ENCODE assay signal across 2 cellular contexts in the genomic region with DNA sequence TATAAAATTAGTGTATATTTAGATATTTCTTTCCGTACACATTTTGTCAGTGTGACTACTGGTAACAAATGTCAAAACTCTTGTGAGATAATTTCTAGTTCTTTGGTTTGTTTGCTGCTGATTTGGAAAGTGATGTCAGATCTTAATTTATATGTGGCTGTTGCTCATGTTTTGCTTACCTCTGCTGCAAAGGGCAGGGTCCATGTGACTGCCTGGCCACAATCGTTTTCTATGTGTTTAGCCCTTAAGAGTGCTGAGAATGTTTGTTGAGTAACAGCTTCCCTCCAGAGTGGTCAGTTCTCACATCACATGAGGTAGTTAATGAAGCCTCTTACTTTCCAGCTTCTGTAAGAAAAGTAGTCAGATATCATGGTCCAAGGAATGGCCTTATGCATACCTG.
A peak's percentile ranks its signal among the peaks of the same experiment; 100 is the strongest.
TF ChIP-seq lines count a peak whose summit lies in the region.

No MANE protein-coding gene starts in this region.

TF ChIP-seq in GM12878, 131 proteins besides CTCF, POLR2A, EP300 and RAD21 (continued from another document):
- TF ChIP-seq, protein P1, sequence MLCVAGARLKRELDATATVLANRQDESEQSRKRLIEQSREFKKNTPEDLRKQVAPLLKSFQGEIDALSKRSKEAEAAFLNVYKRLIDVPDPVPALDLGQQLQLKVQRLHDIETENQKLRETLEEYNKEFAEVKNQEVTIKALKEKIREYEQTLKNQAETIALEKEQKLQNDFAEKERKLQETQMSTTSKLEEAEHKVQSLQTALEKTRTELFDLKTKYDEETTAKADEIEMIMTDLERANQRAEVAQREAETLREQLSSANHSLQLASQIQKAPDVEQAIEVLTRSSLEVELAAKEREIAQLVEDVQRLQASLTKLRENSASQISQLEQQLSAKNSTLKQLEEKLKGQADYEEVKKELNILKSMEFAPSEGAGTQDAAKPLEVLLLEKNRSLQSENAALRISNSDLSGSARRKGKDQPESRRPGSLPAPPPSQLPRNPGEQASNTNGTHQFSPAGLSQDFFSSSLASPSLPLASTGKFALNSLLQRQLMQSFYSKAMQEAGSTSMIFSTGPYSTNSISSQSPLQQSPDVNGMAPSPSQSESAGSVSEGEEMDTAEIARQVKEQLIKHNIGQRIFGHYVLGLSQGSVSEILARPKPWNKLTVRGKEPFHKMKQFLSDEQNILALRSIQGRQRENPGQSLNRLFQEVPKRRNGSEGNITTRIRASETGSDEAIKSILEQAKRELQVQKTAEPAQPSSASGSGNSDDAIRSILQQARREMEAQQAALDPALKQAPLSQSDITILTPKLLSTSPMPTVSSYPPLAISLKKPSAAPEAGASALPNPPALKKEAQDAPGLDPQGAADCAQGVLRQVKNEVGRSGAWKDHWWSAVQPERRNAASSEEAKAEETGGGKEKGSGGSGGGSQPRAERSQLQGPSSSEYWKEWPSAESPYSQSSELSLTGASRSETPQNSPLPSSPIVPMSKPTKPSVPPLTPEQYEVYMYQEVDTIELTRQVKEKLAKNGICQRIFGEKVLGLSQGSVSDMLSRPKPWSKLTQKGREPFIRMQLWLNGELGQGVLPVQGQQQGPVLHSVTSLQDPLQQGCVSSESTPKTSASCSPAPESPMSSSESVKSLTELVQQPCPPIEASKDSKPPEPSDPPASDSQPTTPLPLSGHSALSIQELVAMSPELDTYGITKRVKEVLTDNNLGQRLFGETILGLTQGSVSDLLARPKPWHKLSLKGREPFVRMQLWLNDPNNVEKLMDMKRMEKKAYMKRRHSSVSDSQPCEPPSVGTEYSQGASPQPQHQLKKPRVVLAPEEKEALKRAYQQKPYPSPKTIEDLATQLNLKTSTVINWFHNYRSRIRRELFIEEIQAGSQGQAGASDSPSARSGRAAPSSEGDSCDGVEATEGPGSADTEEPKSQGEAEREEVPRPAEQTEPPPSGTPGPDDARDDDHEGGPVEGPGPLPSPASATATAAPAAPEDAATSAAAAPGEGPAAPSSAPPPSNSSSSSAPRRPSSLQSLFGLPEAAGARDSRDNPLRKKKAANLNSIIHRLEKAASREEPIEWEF (IDR thresholded peaks at IDR 0.05; ENCODE audit: insufficient replicate concordance, low read depth, low read length) = no peak
- no peak for TF ChIP-seq SREBF1 (IDR thresholded peaks at IDR 0.05; ENCODE audit: low read length)
- no peak for TF ChIP-seq BACH1 (IDR thresholded peaks at IDR 0.05; ENCODE audit: borderline replicate concordance)
- TF ChIP-seq HDGF (IDR thresholded peaks at IDR 0.05) = no peak
- no peak for TF ChIP-seq EZH2 (IDR thresholded peaks at IDR 0.05; ENCODE audit: borderline replicate concordance, control insufficient read depth, low read depth, low read length)
- no peak for TF ChIP-seq E2F8 (IDR thresholded peaks at IDR 0.05; ENCODE audit: low read depth, partially characterized antibody)
- no peak for TF ChIP-seq DPF2 (IDR thresholded peaks at IDR 0.05)
- TF ChIP-seq BCL11A (IDR thresholded peaks at IDR 0.05; ENCODE audit: low read depth, low read length) = no peak
- TF ChIP-seq, protein P2, sequence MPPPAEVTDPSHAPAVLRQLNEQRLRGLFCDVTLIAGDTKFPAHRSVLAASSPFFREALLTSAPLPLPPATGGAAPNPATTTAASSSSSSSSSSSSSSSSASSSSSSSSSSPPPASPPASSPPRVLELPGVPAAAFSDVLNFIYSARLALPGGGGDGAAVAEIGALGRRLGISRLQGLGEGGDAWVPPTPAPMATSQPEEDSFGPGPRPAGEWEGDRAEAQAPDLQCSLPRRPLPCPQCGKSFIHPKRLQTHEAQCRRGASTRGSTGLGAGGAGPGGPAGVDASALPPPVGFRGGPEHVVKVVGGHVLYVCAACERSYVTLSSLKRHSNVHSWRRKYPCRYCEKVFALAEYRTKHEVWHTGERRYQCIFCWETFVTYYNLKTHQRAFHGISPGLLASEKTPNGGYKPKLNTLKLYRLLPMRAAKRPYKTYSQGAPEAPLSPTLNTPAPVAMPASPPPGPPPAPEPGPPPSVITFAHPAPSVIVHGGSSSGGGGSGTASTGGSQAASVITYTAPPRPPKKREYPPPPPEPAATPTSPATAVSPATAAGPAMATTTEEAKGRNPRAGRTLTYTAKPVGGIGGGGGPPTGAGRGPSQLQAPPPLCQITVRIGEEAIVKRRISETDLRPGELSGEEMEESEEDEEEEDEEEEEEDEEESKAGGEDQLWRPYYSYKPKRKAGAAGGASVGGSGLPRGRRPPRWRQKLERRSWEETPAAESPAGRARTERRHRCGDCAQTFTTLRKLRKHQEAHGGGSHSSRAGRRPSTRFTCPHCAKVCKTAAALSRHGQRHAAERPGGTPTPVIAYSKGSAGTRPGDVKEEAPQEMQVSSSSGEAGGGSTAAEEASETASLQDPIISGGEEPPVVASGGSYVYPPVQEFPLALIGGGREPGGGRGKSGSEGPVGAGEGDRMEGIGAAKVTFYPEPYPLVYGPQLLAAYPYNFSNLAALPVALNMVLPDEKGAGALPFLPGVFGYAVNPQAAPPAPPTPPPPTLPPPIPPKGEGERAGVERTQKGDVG (CRISPR knock-in tag; IDR thresholded peaks at IDR 0.05) = no peak
- no peak for TF ChIP-seq ZNF24 (IDR thresholded peaks at IDR 0.05)
- TF ChIP-seq NR2C1 (IDR thresholded peaks at IDR 0.05) = no peak
- no peak for TF ChIP-seq SUZ12 (IDR thresholded peaks at IDR 0.05; ENCODE audit: unreplicated experiment)
- TF ChIP-seq SMC3 (IDR thresholded peaks at IDR 0.05; ENCODE audit: borderline replicate concordance, low read length) = no peak

TF ChIP-seq in HepG2, 621 proteins besides CTCF, POLR2A, EP300 and RAD21 (continued from another document):
- no peak for TF ChIP-seq ARNT2 (CRISPR knock-in tag; IDR thresholded peaks at IDR 0.05; ENCODE audit: low read depth)
- no peak for TF ChIP-seq ZNF343 (CRISPR knock-in tag; IDR thresholded peaks at IDR 0.05)
- peak; percentile 32; the same call in 1 of the 2 replicates for TF ChIP-seq HNF4A (CRISPR knock-in tag; IDR thresholded peaks at IDR 0.05)
- no peak for TF ChIP-seq TSC22D2 (CRISPR knock-in tag; IDR thresholded peaks at IDR 0.05; ENCODE audit: borderline replicate concordance)
- TF ChIP-seq ZFP90 (CRISPR knock-in tag; IDR thresholded peaks at IDR 0.05; ENCODE audit: borderline replicate concordance) = no peak
- no peak for TF ChIP-seq ZNF737 (CRISPR knock-in tag; IDR thresholded peaks at IDR 0.05; ENCODE audit: borderline replicate concordance)
- no peak for TF ChIP-seq RFXAP (CRISPR knock-in tag; IDR thresholded peaks at IDR 0.05; ENCODE audit: borderline replicate concordance)
- no peak for TF ChIP-seq NR2F1 (CRISPR knock-in tag; IDR thresholded peaks at IDR 0.05)
- TF ChIP-seq TFE3 (CRISPR knock-in tag; IDR thresholded peaks at IDR 0.05) = peak; percentile 40; the same call in 1 of the 2 replicates
- no peak for TF ChIP-seq PHB2 (IDR thresholded peaks at IDR 0.05; ENCODE audit: partially characterized antibody)
- no peak for TF ChIP-seq TEAD2 (CRISPR knock-in tag; IDR thresholded peaks at IDR 0.05)
